Comparison of ENCODE assay signal across 11 cellular contexts in genomic region chr12:774051-774614, GRCh38. TPM values are rescaled to one million over a fixed set of nuclear protein-coding genes. Genes with fewer than 3 reads are reported as not detected.
DNase-seq lines count a peak whose midpoint lies in the region; ATAC-seq and TF ChIP-seq lines count a peak whose summit lies in the region.
"Had no signal": no experiment of that assay in that cellular context is flagged by ENCODE, and none has a peak within 500 bp of the region (broad histone marks: within the 10 kb centered on the region; RNA-seq: fewer than 3 reads in every experiment).

No MANE protein-coding gene starts in this region.

- H3K27ac Mint-ChIP-seq in natural killer cell treated with Interleukin-12 subunit alpha and Interleukin-12 subunit beta and Interleukin-15 and Interleukin-18, amount 100 ng/mL, for 72 hours, result peak overlapping the region; percentile 29 to 42

- DNase-seq in AG20443 (ENCODE audit: low spot score), result peak; percentile 10
- DNase-seq in colonic mucosa, result no peak
- no peak for DNase-seq in natural killer cell treated with Interleukin-12 subunit alpha and Interleukin-12 subunit beta and Interleukin-15 and Interleukin-18, amount 100 ng/mL, for 72 hours (ENCODE audit: low spot score)
- no peak for DNase-seq in middle frontal gyrus (ENCODE audit: extremely low spot score, low spot score)
- DNase-seq in AML-193 (lab: John Stamatoyannopoulos, UW), result no peak
- DNase-seq in NCI-H2196 treated with DMSO at 0.1 percent for 48 hours (lab: John Stamatoyannopoulos, UW; ENCODE audit: unreplicated experiment), result no peak
- DNase-seq: NCI-H1092, OCI-M1 had no signal

- no peaks in the 10 kb centered on the region for H3K36me3 Mint-ChIP-seq in natural killer cell treated with Interleukin-12 subunit alpha and Interleukin-12 subunit beta and Interleukin-15 and Interleukin-18, amount 100 ng/mL, for 72 hours

- no peaks in the 10 kb centered on the region for H3K9me3 ChIP-seq in HUES64 (ENCODE audit: insufficient read depth, low read depth, low read length)
- H3K9me3 ChIP-seq in colonic mucosa, result no peaks in the 10 kb centered on the region

- no peaks in the 10 kb centered on the region for H3K27me3 ChIP-seq in HUES64 (ENCODE audit: insufficient read depth, low read length)
- H3K27me3 ChIP-seq in colonic mucosa, result no peaks in the 10 kb centered on the region

- H3K9ac ChIP-seq in HUES64 (ENCODE audit: low read depth, low read length), result no peak overlapping the region
- H3K9ac ChIP-seq in colonic mucosa (ENCODE audit: low read depth in 2 of 2, low read length in 2 of 2), result no peak overlapping the region

- H3K4me3 ChIP-seq in HUES64 (ENCODE audit: low read length) (no peak overlapping the region), colonic mucosa (no peak overlapping the region)

- H3K27ac ChIP-seq in HUES64 (ENCODE audit: low read depth, low read length), result 0 out of 2 replicates have a peak overlapping the region, but pooled peaks have one; percentile 13
- H3K27ac ChIP-seq in colonic mucosa, result peak overlapping the region; percentile 10
- H3K27ac ChIP-seq: C4-2B had no signal

- intact Hi-C loops in colonic mucosa (cut with DNase I), result no loop called here

- peaks cover 29 to 46% of the 10 kb centered on the region in 2 donors for H3K4me1 Mint-ChIP-seq in natural killer cell treated with Interleukin-12 subunit alpha and Interleukin-12 subunit beta and Interleukin-15 and Interleukin-18, amount 100 ng/mL, for 72 hours (ENCODE audit: low read depth in 2 of 2)

- 85% methylated on average over 3 of the region's 3 CpGs for WGBS in HUES64

- H3K4me1 ChIP-seq in HUES64 (ENCODE audit: insufficient read depth, low read length) (peaks cover 12% of the 10 kb centered on the region), colonic mucosa (peaks cover 9% of the 10 kb centered on the region)

- H3K9me3 Mint-ChIP-seq in natural killer cell treated with Interleukin-12 subunit alpha and Interleukin-12 subunit beta and Interleukin-15 and Interleukin-18, amount 100 ng/mL, for 72 hours, result no peaks in the 10 kb centered on the region

- H3K36me3 ChIP-seq in HUES64 (ENCODE audit: insufficient read depth, low read length), result no peaks in the 10 kb centered on the region
- H3K36me3 ChIP-seq in colonic mucosa, result no peaks in the 10 kb centered on the region

- ATAC-seq in natural killer cell treated with Interleukin-12 subunit alpha and Interleukin-12 subunit beta and Interleukin-15 and Interleukin-18, amount 100 ng/mL, for 72 hours, result no peak
- no peak for ATAC-seq in GM19351 (IDR thresholded peaks at IDR 0.05; ENCODE audit: unreplicated experiment)

- TF ChIP-seq CTCF in colonic mucosa (IDR thresholded peaks at IDR 0.05), result no peak

- H3K4me3 Mint-ChIP-seq in natural killer cell treated with Interleukin-12 subunit alpha and Interleukin-12 subunit beta and Interleukin-15 and Interleukin-18, amount 100 ng/mL, for 72 hours, result no peak overlapping the region

- H3K27me3 Mint-ChIP-seq in natural killer cell treated with Interleukin-12 subunit alpha and Interleukin-12 subunit beta and Interleukin-15 and Interleukin-18, amount 100 ng/mL, for 72 hours, result no peaks in the 10 kb centered on the region

RNA-seq across cellular contexts. Expression of gene WNK1, which starts 21.8 kb away (rescaled TPM):
- polyA plus RNA-seq in HUES64 (2013, experiment 1 of 2), result 77.0 TPM
- 81.1 TPM for polyA plus RNA-seq in HUES64 (2013, experiment 2 of 2)
- 10 to 100 TPM; 81.8 to 85.8 TPM for total RNA-seq in colonic mucosa
- total RNA-seq in natural killer cell treated with Interleukin-12 subunit alpha and Interleukin-12 subunit beta and Interleukin-15 and Interleukin-18, amount 100 ng/mL, for 72 hours, result 100 to 1,000 TPM; 152 to 269 TPM
